ENCODE assay signal across 8 cellular contexts in genomic region chr3:152202976-152203626, GRCh38.
A peak's percentile ranks its signal among the peaks of the same experiment; 100 is the strongest.
DNase-seq lines count a peak whose midpoint lies in the region; ATAC-seq and TF ChIP-seq lines count a peak whose summit lies in the region.

No MANE protein-coding gene starts in this region.

- TF ChIP-seq CTCF in lower lobe of right lung (IDR thresholded peaks at IDR 0.05), result no peak

- peak overlapping the region; percentile 82 for H3K4me3 Mint-ChIP-seq in T-helper 17 cell

- peaks cover 42% of the 10 kb centered on the region for H3K4me1 ChIP-seq in lower lobe of right lung

- DNase-seq in COLO668 (lab: John Stamatoyannopoulos, UW; ENCODE audit: unreplicated experiment), result peak; percentile 18
- peak; percentile 20 for DNase-seq in HCEC 1CT
- DNase-seq in T-helper 17 cell, result no peak
- no peak for DNase-seq in lower lobe of right lung
- DNase-seq in NCI-H1436 (lab: John Stamatoyannopoulos, UW), result no peak
- DNase-seq in NCI-H2227 (lab: John Stamatoyannopoulos, UW; ENCODE audit: unreplicated experiment), result no peak
- DNase-seq in amniotic stem cell (lab: John Stamatoyannopoulos, UW), result no peak
- no peak for DNase-seq in NCI-H1048 (lab: John Stamatoyannopoulos, UW)

- intact Hi-C loops in lower lobe of right lung (cut with DNase I), result loop anchor here (10.0 kb wide), 1 partner anchor 62 kb away; the partner anchor contains the start of gene MBNL1

- no peaks in the 10 kb centered on the region for H3K27me3 ChIP-seq in lower lobe of right lung (ENCODE audit: low read depth)

- peaks cover 48% of the 10 kb centered on the region for H3K4me1 Mint-ChIP-seq in T-helper 17 cell

- no peaks in the 10 kb centered on the region for H3K36me3 ChIP-seq in lower lobe of right lung

- peak overlapping the region; percentile 74 for H3K27ac ChIP-seq in lower lobe of right lung

- peaks cover 5% of the 10 kb centered on the region for H3K36me3 Mint-ChIP-seq in T-helper 17 cell (ENCODE audit: low read depth)

- H3K27me3 Mint-ChIP-seq in T-helper 17 cell, result no peaks in the 10 kb centered on the region

- peak overlapping the region; percentile 99 for H3K27ac Mint-ChIP-seq in T-helper 17 cell

- H3K4me3 ChIP-seq in lower lobe of right lung, result peak overlapping the region; percentile 41

- ATAC-seq in T-helper 17 cell (no peak), lower lobe of right lung (peak; percentile 44 to 47)

- H3K9me3 ChIP-seq in T-helper 17 cell (ENCODE audit: control insufficient read depth, low read length, poor library complexity, severe bottlenecking) (no peaks in the 10 kb centered on the region), lower lobe of right lung (no peaks in the 10 kb centered on the region)

Comparison
In these comparisons a context has a peak if more than half of its experiments do, and no peak if none do; other contexts are left out.
1. DNase-seq: peak in COLO668 (single experiment) and HCEC 1CT (single experiment); none in T-helper 17 cell (0 of 3), lower lobe of right lung (single experiment), NCI-H1436 (single experiment), NCI-H2227 (single experiment), amniotic stem cell (single experiment) and NCI-H1048 (single experiment).